14 cellular contexts compared by ENCODE assay signal in genomic region chr12:52057614-52057939, GRCh38. TPM values are rescaled to one million over a fixed set of nuclear protein-coding genes. Genes with fewer than 3 reads are reported as not detected.
"Had no signal": no experiment of that assay in that cellular context is flagged by ENCODE, and none has a peak within 500 bp of the region (broad histone marks: within the 10 kb centered on the region; RNA-seq: fewer than 3 reads in every experiment).

No MANE protein-coding gene starts in this region.

- H3K27me3 ChIP-seq: right lobe of liver, spleen, tibial artery had no signal

- H3K36me3 ChIP-seq: right lobe of liver had no signal

- DNase-seq: activated CD4-positive, alpha-beta T cell treated with anti-CD3 and anti-CD28 coated beads, Interleukin-2, amount 10 ng/mL, durations not matched to agents 24 days and 14 days; activated CD4-positive, CD25-positive, alpha-beta regulatory T cell; activated CD8-positive, alpha-beta memory T cell treated with anti-CD3 and anti-CD28 coated beads for 24 hours; erythroblast; glutamatergic neuron; left ventricle myocardium superior; mesendoderm; occipital lobe; psoas muscle; spleen; tibial artery had no signal

- H3K27ac ChIP-seq: right lobe of liver, spleen had no signal

- H3K4me1 ChIP-seq: right lobe of liver had no signal

- H3K9me3 ChIP-seq: psoas muscle, right lobe of liver, spleen, tibial artery had no signal

- ATAC-seq: left ventricle myocardium superior, psoas muscle, right lobe of liver had no signal

- H3K4me3 ChIP-seq: psoas muscle, right lobe of liver, spleen, tibial artery had no signal

RNA-seq across cellular contexts. Expression of gene SMIM41, which starts 21.9 kb away (rescaled TPM):
- total RNA-seq: kidney epithelial cell, left ventricle myocardium superior, occipital lobe, right lobe of liver had no signal
- polyA plus RNA-seq: aorta had no signal
